In genomic region chr12:63420206-63420644, GRCh38 we compare ENCODE assay signal across 1 cellular context.
A peak's percentile ranks its signal among the peaks of the same experiment; 100 is the strongest.
TF ChIP-seq lines count a peak whose summit lies in the region.

No MANE protein-coding gene starts in this region.

TF ChIP-seq in HEK293, 187 proteins besides CTCF, POLR2A, EP300 and RAD21 (continued from another document and continues in another):
- TF ChIP-seq, protein P1, sequence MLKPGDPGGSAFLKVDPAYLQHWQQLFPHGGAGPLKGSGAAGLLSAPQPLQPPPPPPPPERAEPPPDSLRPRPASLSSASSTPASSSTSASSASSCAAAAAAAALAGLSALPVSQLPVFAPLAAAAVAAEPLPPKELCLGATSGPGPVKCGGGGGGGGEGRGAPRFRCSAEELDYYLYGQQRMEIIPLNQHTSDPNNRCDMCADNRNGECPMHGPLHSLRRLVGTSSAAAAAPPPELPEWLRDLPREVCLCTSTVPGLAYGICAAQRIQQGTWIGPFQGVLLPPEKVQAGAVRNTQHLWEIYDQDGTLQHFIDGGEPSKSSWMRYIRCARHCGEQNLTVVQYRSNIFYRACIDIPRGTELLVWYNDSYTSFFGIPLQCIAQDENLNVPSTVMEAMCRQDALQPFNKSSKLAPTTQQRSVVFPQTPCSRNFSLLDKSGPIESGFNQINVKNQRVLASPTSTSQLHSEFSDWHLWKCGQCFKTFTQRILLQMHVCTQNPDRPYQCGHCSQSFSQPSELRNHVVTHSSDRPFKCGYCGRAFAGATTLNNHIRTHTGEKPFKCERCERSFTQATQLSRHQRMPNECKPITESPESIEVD (tag by site-specific recombination; IDR thresholded peaks at IDR 0.05) = peak; percentile 43
- TF ChIP-seq ZNF664 (tag by site-specific recombination; IDR thresholded peaks at IDR 0.05) (peak; percentile 58), SETDB1 (IDR thresholded peaks at IDR 0.05; ENCODE audit: insufficient read length, low read length) (peak; percentile 89), ZNF560 (tag by site-specific recombination; IDR thresholded peaks at IDR 0.05; ENCODE audit: borderline replicate concordance) (no peak), ZNF174 (tag by site-specific recombination; IDR thresholded peaks at IDR 0.05) (no peak), KLF17 (tag by site-specific recombination; IDR thresholded peaks at IDR 0.05) (peak; percentile 76), ZNF660 (tag by site-specific recombination; IDR thresholded peaks at IDR 0.05) (peak; percentile 98), GLI2 (tag by site-specific recombination; IDR thresholded peaks at IDR 0.05; ENCODE audit: borderline replicate concordance, low read depth) (no peak), ZNF48 (tag by site-specific recombination; IDR thresholded peaks at IDR 0.05) (no peak), KLF1 (tag by site-specific recombination; IDR thresholded peaks at IDR 0.05) (no peak), ZNF549 (tag by site-specific recombination; IDR thresholded peaks at IDR 0.05) (no peak), GFI1B (tag by site-specific recombination; IDR thresholded peaks at IDR 0.05) (no peak), ZBTB26 (tag by site-specific recombination; optimal IDR thresholded peaks at IDR 0.05) (no peak), ZFP41 (tag by site-specific recombination; IDR thresholded peaks at IDR 0.05; ENCODE audit: borderline replicate concordance) (no peak), ZNF214 (tag by site-specific recombination; IDR thresholded peaks at IDR 0.05; ENCODE audit: borderline replicate concordance) (no peak), SP2 (tag by site-specific recombination; IDR thresholded peaks at IDR 0.05) (no peak), ZNF157 (tag by site-specific recombination; IDR thresholded peaks at IDR 0.05) (no peak), ZNF16 (tag by site-specific recombination; IDR thresholded peaks at IDR 0.05; ENCODE audit: low read depth) (no peak), TCF7L2 (IDR thresholded peaks at IDR 0.05; ENCODE audit: borderline replicate concordance, low read depth, low read length) (no peak), ELK4 (IDR thresholded peaks at IDR 0.05; ENCODE audit: borderline replicate concordance, low read depth, low read length) (no peak), ZNF791 (tag by site-specific recombination; IDR thresholded peaks at IDR 0.05) (no peak), KLF16 (tag by site-specific recombination; IDR thresholded peaks at IDR 0.05) (no peak), PRDM4 (tag by site-specific recombination; IDR thresholded peaks at IDR 0.05) (peak; percentile 63; the same call in 1 of the 2 replicates), ZNF610 (tag by site-specific recombination; IDR thresholded peaks at IDR 0.05; ENCODE audit: borderline replicate concordance) (peak; percentile 79; the same call in 1 of the 2 replicates), ZNF211 (tag by site-specific recombination; IDR thresholded peaks at IDR 0.05; ENCODE audit: low read depth) (no peak), ZNF223 (tag by site-specific recombination; IDR thresholded peaks at IDR 0.05) (no peak), ZNF777 (tag by site-specific recombination; IDR thresholded peaks at IDR 0.05; ENCODE audit: borderline replicate concordance) (no peak), INSM2 (tag by site-specific recombination; IDR thresholded peaks at IDR 0.05) (peak; percentile 61; the same call in 1 of the 2 replicates), ZNF639 (tag by site-specific recombination; IDR thresholded peaks at IDR 0.05) (no peak), FEZF1 (tag by site-specific recombination; IDR thresholded peaks at IDR 0.05) (peak; percentile 65; the same call in 1 of the 2 replicates), ZNF114 (tag by site-specific recombination; IDR thresholded peaks at IDR 0.05) (no peak), ZNF747 (tag by site-specific recombination; IDR thresholded peaks at IDR 0.05) (no peak), ZNF670 (tag by site-specific recombination; IDR thresholded peaks at IDR 0.05; ENCODE audit: low read depth) (no peak), ZNF10 (tag by site-specific recombination; IDR thresholded peaks at IDR 0.05) (peak; percentile 46; the same call in 1 of the 2 replicates), ZNF501 (tag by site-specific recombination; IDR thresholded peaks at IDR 0.05) (peak; percentile 86)
- TF ChIP-seq, protein P2, sequence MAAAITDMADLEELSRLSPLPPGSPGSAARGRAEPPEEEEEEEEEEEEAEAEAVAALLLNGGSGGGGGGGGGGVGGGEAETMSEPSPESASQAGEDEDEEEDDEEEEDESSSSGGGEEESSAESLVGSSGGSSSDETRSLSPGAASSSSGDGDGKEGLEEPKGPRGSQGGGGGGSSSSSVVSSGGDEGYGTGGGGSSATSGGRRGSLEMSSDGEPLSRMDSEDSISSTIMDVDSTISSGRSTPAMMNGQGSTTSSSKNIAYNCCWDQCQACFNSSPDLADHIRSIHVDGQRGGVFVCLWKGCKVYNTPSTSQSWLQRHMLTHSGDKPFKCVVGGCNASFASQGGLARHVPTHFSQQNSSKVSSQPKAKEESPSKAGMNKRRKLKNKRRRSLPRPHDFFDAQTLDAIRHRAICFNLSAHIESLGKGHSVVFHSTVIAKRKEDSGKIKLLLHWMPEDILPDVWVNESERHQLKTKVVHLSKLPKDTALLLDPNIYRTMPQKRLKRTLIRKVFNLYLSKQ (tag by site-specific recombination; IDR thresholded peaks at IDR 0.05; ENCODE audit: borderline replicate concordance) = no peak
- TF ChIP-seq, protein P3, sequence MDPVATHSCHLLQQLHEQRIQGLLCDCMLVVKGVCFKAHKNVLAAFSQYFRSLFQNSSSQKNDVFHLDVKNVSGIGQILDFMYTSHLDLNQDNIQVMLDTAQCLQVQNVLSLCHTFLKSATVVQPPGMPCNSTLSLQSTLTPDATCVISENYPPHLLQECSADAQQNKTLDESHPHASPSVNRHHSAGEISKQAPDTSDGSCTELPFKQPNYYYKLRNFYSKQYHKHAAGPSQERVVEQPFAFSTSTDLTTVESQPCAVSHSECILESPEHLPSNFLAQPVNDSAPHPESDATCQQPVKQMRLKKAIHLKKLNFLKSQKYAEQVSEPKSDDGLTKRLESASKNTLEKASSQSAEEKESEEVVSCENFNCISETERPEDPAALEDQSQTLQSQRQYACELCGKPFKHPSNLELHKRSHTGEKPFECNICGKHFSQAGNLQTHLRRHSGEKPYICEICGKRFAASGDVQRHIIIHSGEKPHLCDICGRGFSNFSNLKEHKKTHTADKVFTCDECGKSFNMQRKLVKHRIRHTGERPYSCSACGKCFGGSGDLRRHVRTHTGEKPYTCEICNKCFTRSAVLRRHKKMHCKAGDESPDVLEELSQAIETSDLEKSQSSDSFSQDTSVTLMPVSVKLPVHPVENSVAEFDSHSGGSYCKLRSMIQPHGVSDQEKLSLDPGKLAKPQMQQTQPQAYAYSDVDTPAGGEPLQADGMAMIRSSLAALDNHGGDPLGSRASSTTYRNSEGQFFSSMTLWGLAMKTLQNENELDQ (tag by site-specific recombination; IDR thresholded peaks at IDR 0.05; ENCODE audit: low read depth) = no peak
- TF ChIP-seq, protein P4, sequence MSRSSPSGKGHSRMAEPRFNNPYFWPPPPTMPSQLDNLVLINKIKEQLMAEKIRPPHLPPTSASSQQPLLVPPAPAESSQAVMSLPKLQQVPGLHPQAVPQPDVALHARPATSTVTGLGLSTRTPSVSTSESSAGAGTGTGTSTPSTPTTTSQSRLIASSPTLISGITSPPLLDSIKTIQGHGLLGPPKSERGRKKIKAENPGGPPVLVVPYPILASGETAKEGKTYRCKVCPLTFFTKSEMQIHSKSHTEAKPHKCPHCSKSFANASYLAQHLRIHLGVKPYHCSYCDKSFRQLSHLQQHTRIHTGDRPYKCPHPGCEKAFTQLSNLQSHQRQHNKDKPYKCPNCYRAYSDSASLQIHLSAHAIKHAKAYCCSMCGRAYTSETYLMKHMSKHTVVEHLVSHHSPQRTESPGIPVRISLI (tag by site-specific recombination; IDR thresholded peaks at IDR 0.05) = peak; percentile 54; the same call in 1 of the 2 replicates
- TF ChIP-seq, protein P5, sequence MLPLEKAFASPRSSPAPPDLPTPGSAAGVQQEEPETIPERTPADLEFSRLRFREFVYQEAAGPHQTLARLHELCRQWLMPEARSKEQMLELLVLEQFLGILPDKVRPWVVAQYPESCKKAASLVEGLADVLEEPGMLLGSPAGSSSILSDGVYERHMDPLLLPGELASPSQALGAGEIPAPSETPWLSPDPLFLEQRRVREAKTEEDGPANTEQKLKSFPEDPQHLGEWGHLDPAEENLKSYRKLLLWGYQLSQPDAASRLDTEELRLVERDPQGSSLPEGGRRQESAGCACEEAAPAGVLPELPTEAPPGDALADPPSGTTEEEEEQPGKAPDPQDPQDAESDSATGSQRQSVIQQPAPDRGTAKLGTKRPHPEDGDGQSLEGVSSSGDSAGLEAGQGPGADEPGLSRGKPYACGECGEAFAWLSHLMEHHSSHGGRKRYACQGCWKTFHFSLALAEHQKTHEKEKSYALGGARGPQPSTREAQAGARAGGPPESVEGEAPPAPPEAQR (tag by site-specific recombination; IDR thresholded peaks at IDR 0.05) = no peak
